ENCODE assay signal across 19 cellular contexts in genomic region chrX:69257504-69258127, GRCh38.
"Had no signal": no experiment of that assay in that cellular context is flagged by ENCODE, and none has a peak within 500 bp of the region (broad histone marks: within the 10 kb centered on the region; RNA-seq: fewer than 3 reads in every experiment).

No MANE protein-coding gene starts in this region.

- H3K9ac ChIP-seq: SK-N-SH had no signal

- H3K9me3 ChIP-seq: SK-N-SH had no signal

- DNase-seq: KBM-7, MV-4-11, NCI-H1048, NCI-H1105, NCI-H1417, NCI-H1436 treated with DMSO at 0.1 percent for 48 hours, NCI-H1694, NCI-H1930, NCI-H2081, NCI-H2171, NCI-H226, NCI-H446, NCI-H510A, NCI-H524 treated with DMSO at 0.1 percent for 48 hours, NCI-H69, NCI-H774, RPMI8226, SHP77, SK-N-SH had no signal
